ENCODE assay signal across 21 cellular contexts in genomic region chr17:42039794-42040763, GRCh38. TPM values are rescaled to one million over a fixed set of nuclear protein-coding genes. Genes with fewer than 3 reads are reported as not detected.
A peak's percentile ranks its signal among the peaks of the same experiment; 100 is the strongest.
DNase-seq lines count a peak whose midpoint lies in the region; ATAC-seq and TF ChIP-seq lines count a peak whose summit lies in the region.
"Had no signal": no experiment of that assay in that cellular context is flagged by ENCODE, and none has a peak within 500 bp of the region (broad histone marks: within the 10 kb centered on the region; RNA-seq: fewer than 3 reads in every experiment).

No MANE protein-coding gene starts in this region.

- no peak for DNase-seq in heart left ventricle
- DNase-seq in right atrium auricular region (ENCODE audit: low spot score): no peak
- peak in 2 of 10 donors; percentile 47 for DNase-seq in dorsolateral prefrontal cortex
- peak in 1 of 3 donors; percentile 80 for DNase-seq in right lobe of liver
- DNase-seq in effector memory CD8-positive, alpha-beta T cell: no peak
- DNase-seq in EL: no peak
- DNase-seq in SHP77 treated with DMSO at 0.1 percent for 48 hours (lab: John Stamatoyannopoulos, UW): no peak
- DNase-seq in effector memory CD4-positive, alpha-beta T cell: no peak
- DNase-seq: erythroblast, gastrocnemius medialis, GOT3, MG63, natural killer cell, NCI-H146, NCI-H2171 treated with DMSO at 0.1 percent for 48 hours, NCI-H748 treated with DMSO at 0.1 percent for 48 hours had no signal

- H3K4me3 ChIP-seq in heart left ventricle: peak overlapping the region in 7 of 12 donors; percentile 12 to 34 (median 25)
- peak overlapping the region in 1 of 2 donors; percentile 24 for H3K4me3 ChIP-seq in right atrium auricular region
- peak overlapping the region in 41 of 59 donors; percentile 4 to 55 (median 31) for H3K4me3 ChIP-seq in dorsolateral prefrontal cortex
- peak overlapping the region in 1 of 3 donors; percentile 24 for H3K4me3 ChIP-seq in right lobe of liver
- H3K4me3 ChIP-seq in effector memory CD4-positive, alpha-beta T cell (ENCODE audit: insufficient read depth, low read depth, low read length, poor library complexity, severe bottlenecking): no peak overlapping the region
- H3K4me3 ChIP-seq: BLaER1 treated with 17β-estradiol and CSF1 and Interleukin-3, amounts not matched to agents 10 nM and 100 nM; gastrocnemius medialis; MG63 had no signal

- WGBS in heart left ventricle, 4 donors: 26 to 54% (median 41%) methylated on average over 9 to 77 of the region's 77 CpGs
- WGBS in right lobe of liver (ENCODE audit: insufficient coverage, low coverage, low lambda C conversion rate, missing lambda C conversion rate): 72% methylated on average over 11 of the region's 77 CpGs

- no peak overlapping the region for H3K27ac Mint-ChIP-seq in effector memory CD8-positive, alpha-beta T cell
- H3K27ac Mint-ChIP-seq: activated naive CD8-positive, alpha-beta T cell; activated T-helper 1 cell treated with anti-CD3 and anti-CD28 coated beads, Interleukin-12 subunit alpha, Interleukin-12 subunit beta, Interleukin-2, Interleukin-4 antibody, amounts not matched to agents 30 ng/mL and 10 ng/mL and 1 ng/mL, durations not matched to agents 14 hours and 24 hours and 36 hours; natural killer cell; stimulated activated naive CD8-positive, alpha-beta T cell treated with anti-CD3 and anti-CD28 coated beads, Interleukin-15, Interleukin-2, amounts not matched to agents 100 ng/mL and 50 ng/mL, for 24 hours had no signal

- no peak overlapping the region for H3K4me3 Mint-ChIP-seq in effector memory CD8-positive, alpha-beta T cell
- H3K4me3 Mint-ChIP-seq: activated naive CD8-positive, alpha-beta T cell; activated T-helper 1 cell treated with anti-CD3 and anti-CD28 coated beads, Interleukin-12 subunit alpha, Interleukin-12 subunit beta, Interleukin-2, Interleukin-4 antibody, amounts not matched to agents 30 ng/mL and 10 ng/mL and 1 ng/mL, durations not matched to agents 14 hours and 24 hours and 36 hours; natural killer cell; stimulated activated naive CD8-positive, alpha-beta T cell treated with anti-CD3 and anti-CD28 coated beads, Interleukin-15, Interleukin-2, amounts not matched to agents 100 ng/mL and 50 ng/mL, for 24 hours had no signal

- H3K36me3 Mint-ChIP-seq in effector memory CD8-positive, alpha-beta T cell (ENCODE audit: insufficient read depth): peaks cover 3% of the 10 kb centered on the region
- H3K36me3 Mint-ChIP-seq: activated naive CD8-positive, alpha-beta T cell; natural killer cell had no signal

- no peaks in the 10 kb centered on the region for H3K4me1 Mint-ChIP-seq in effector memory CD8-positive, alpha-beta T cell (ENCODE audit: low read depth in 2 of 2)
- H3K4me1 Mint-ChIP-seq: natural killer cell had no signal

- intact Hi-C loops in heart left ventricle (cut with DNase I) (no loop called here), dorsolateral prefrontal cortex (cut with DNase I) (no loop called here), right lobe of liver (cut with DNase I) (no loop called here)

- H3K27me3 ChIP-seq in heart left ventricle (peaks cover 0 to 17% (median 0%) of the 10 kb centered on the region in 9 donors), right atrium auricular region (no peaks in the 10 kb centered on the region), dorsolateral prefrontal cortex (no peaks in the 10 kb centered on the region), right lobe of liver (no peaks in the 10 kb centered on the region)
- H3K27me3 ChIP-seq in effector memory CD4-positive, alpha-beta T cell (replicated peaks; ENCODE audit: control insufficient read depth, insufficient read depth, low read length, poor library complexity, severe bottlenecking): no peaks in the 10 kb centered on the region
- H3K27me3 ChIP-seq: gastrocnemius medialis, MG63, upper lobe of left lung had no signal

- H3K9me3 ChIP-seq in heart left ventricle (no peaks in the 10 kb centered on the region), right atrium auricular region (no peaks in the 10 kb centered on the region), right lobe of liver (no peaks in the 10 kb centered on the region)
- H3K9me3 ChIP-seq in effector memory CD4-positive, alpha-beta T cell (ENCODE audit: control insufficient read depth, low read length): no peaks in the 10 kb centered on the region
- H3K9me3 ChIP-seq: BLaER1 treated with 17β-estradiol and CSF1 and Interleukin-3, amounts not matched to agents 10 nM and 100 nM; gastrocnemius medialis; MG63; upper lobe of left lung had no signal

- TF ChIP-seq CTCF in heart left ventricle (IDR thresholded peaks at IDR 0.05) (no peak), right atrium auricular region (IDR thresholded peaks at IDR 0.05) (no peak), dorsolateral prefrontal cortex (IDR thresholded peaks at IDR 0.05 in 54 of 56, conservative IDR thresholded peaks at IDR 0.05 in 2 of 56; ENCODE audit: low read depth in 1 of 56, partially characterized antibody in 56 of 56) (no peak), right lobe of liver (IDR thresholded peaks at IDR 0.05) (no peak)

- no peaks in the 10 kb centered on the region for H3K9me3 Mint-ChIP-seq in effector memory CD8-positive, alpha-beta T cell
- H3K9me3 Mint-ChIP-seq: activated T-helper 1 cell treated with anti-CD3 and anti-CD28 coated beads, Interleukin-12 subunit alpha, Interleukin-12 subunit beta, Interleukin-2, Interleukin-4 antibody, amounts not matched to agents 30 ng/mL and 10 ng/mL and 1 ng/mL, durations not matched to agents 14 hours and 24 hours and 36 hours; natural killer cell; stimulated activated naive CD8-positive, alpha-beta T cell treated with anti-CD3 and anti-CD28 coated beads, Interleukin-15, Interleukin-2, amounts not matched to agents 100 ng/mL and 50 ng/mL, for 24 hours had no signal

- H3K27ac ChIP-seq in heart left ventricle (no peak overlapping the region), right atrium auricular region (no peak overlapping the region), dorsolateral prefrontal cortex (peak overlapping the region in 5 of 59 donors; percentile 1 to 57 (median 21)), right lobe of liver (no peak overlapping the region)
- H3K27ac ChIP-seq in effector memory CD4-positive, alpha-beta T cell (ENCODE audit: insufficient read depth, low read length, poor library complexity, severe bottlenecking): no peak overlapping the region
- H3K27ac ChIP-seq: BLaER1 treated with 17β-estradiol and CSF1 and Interleukin-3, amounts not matched to agents 10 nM and 100 nM; gastrocnemius medialis; upper lobe of left lung had no signal

- H3K4me1 ChIP-seq in heart left ventricle (peaks cover 0 to 10% (median 0%) of the 10 kb centered on the region in 12 donors), right atrium auricular region (peaks cover 0 to 10% of the 10 kb centered on the region in 2 donors), right lobe of liver (no peaks in the 10 kb centered on the region)
- no peaks in the 10 kb centered on the region for H3K4me1 ChIP-seq in effector memory CD4-positive, alpha-beta T cell (ENCODE audit: control insufficient read depth, insufficient read depth, low read length, poor library complexity, severe bottlenecking)
- H3K4me1 ChIP-seq: BLaER1 treated with 17β-estradiol and CSF1 and Interleukin-3, amounts not matched to agents 10 nM and 100 nM; gastrocnemius medialis had no signal

- peaks cover 0 to 15% of the 10 kb centered on the region in 2 donors for H3K27me3 Mint-ChIP-seq in effector memory CD8-positive, alpha-beta T cell

- no peaks in the 10 kb centered on the region for H3K36me3 ChIP-seq in heart left ventricle
- H3K36me3 ChIP-seq in right atrium auricular region: no peaks in the 10 kb centered on the region
- H3K36me3 ChIP-seq in right lobe of liver: no peaks in the 10 kb centered on the region
- H3K36me3 ChIP-seq in effector memory CD4-positive, alpha-beta T cell (ENCODE audit: control insufficient read depth, insufficient read depth, low read length): no peaks in the 10 kb centered on the region
- H3K36me3 ChIP-seq: BLaER1 treated with 17β-estradiol and CSF1 and Interleukin-3, amounts not matched to agents 10 nM and 100 nM; gastrocnemius medialis; MG63 had no signal

- no peak for TF ChIP-seq POLR2A in heart left ventricle (IDR thresholded peaks at IDR 0.05)
- no peak for TF ChIP-seq POLR2A in right lobe of liver (IDR thresholded peaks at IDR 0.05)

- ATAC-seq in heart left ventricle: peak in 2 of 4 donors; percentile 28 to 31
- ATAC-seq in right lobe of liver: peak; percentile 46 to 86 (median 59)
- ATAC-seq in effector memory CD8-positive, alpha-beta T cell (replicated peaks): no peak
- ATAC-seq: gastrocnemius medialis, natural killer cell had no signal

RNA-seq across cellular contexts. Expression of gene C17orf113, which starts 10.3 kb away (rescaled TPM):
- total RNA-seq in heart left ventricle (1 to 10 TPM in 2 of 9 donors, under 1 TPM in 7; 0.28 to 1.2 (median 0.72) TPM), right atrium auricular region (under 1 TPM; 0.74 to 0.94 TPM), dorsolateral prefrontal cortex (1 to 10 TPM; 1.6 to 5.7 (median 3.4) TPM), right lobe of liver (under 1 TPM; 0.06 to 0.42 (median 0.12) TPM)
- polyA plus RNA-seq in heart left ventricle: under 1 TPM; 0.24 to 0.72 TPM

RNA-seq across cellular contexts. Expression of gene NKIRAS2, which starts 20.2 kb away (rescaled TPM):
- total RNA-seq in heart left ventricle (10 to 100 TPM; 50.6 to 78.9 (median 52.8) TPM), right atrium auricular region (10 to 100 TPM; 64.8 to 69.8 TPM), dorsolateral prefrontal cortex (10 to 100 TPM in 106 of 120 experiments, 1 to 10 TPM in 14; 8.1 to 21.5 (median 12.5) TPM), right lobe of liver (10 to 100 TPM; 11.1 to 27.0 (median 12.3) TPM)
- 10 to 100 TPM; 66.7 to 73.0 TPM for polyA plus RNA-seq in heart left ventricle

RNA-seq across cellular contexts. Expression of gene DNAJC7, which starts 22.8 kb away (rescaled TPM):
- total RNA-seq in heart left ventricle (10 to 100 TPM; 42.5 to 96.5 (median 70.5) TPM), right atrium auricular region (10 to 100 TPM; 42.7 to 47.1 TPM), dorsolateral prefrontal cortex (100 to 1,000 TPM in 114 of 120 experiments, 10 to 100 TPM in 6; 88.3 to 157 (median 125) TPM), right lobe of liver (10 to 100 TPM; 32.7 to 40.3 (median 35.2) TPM)
- polyA plus RNA-seq in heart left ventricle: 100 to 1,000 TPM in 1 of 2 donors, 10 to 100 TPM in 1; 83.5 to 103 TPM

RNA-seq across cellular contexts. Expression of gene ZNF385C, which starts 58.2 kb away (rescaled TPM):
- total RNA-seq in heart left ventricle (under 1 TPM in 6 of 9 donors, not detected in 3; 0.14 to 0.38 (median 0.22) TPM), right atrium auricular region (not detected), dorsolateral prefrontal cortex (1 to 10 TPM in 106 of 120 experiments, under 1 TPM in 14; 0.33 to 4.9 (median 1.8) TPM), right lobe of liver (1 to 10 TPM in 1 of 6 experiments, under 1 TPM in 2, not detected in 3; 0.11 to 1.2 (median 0.11) TPM)
- polyA plus RNA-seq in heart left ventricle: under 1 TPM; 0.06 to 0.11 TPM
- total RNA-seq: activated T-helper 1 cell treated with anti-CD3 and anti-CD28 coated beads, Interleukin-12 subunit alpha, Interleukin-12 subunit beta, Interleukin-2, Interleukin-4 antibody, amounts not matched to agents 30 ng/mL and 10 ng/mL and 1 ng/mL, durations not matched to agents 14 hours and 24 hours and 36 hours had no signal
